8 cellular contexts compared by ENCODE assay signal in the genomic region with DNA sequence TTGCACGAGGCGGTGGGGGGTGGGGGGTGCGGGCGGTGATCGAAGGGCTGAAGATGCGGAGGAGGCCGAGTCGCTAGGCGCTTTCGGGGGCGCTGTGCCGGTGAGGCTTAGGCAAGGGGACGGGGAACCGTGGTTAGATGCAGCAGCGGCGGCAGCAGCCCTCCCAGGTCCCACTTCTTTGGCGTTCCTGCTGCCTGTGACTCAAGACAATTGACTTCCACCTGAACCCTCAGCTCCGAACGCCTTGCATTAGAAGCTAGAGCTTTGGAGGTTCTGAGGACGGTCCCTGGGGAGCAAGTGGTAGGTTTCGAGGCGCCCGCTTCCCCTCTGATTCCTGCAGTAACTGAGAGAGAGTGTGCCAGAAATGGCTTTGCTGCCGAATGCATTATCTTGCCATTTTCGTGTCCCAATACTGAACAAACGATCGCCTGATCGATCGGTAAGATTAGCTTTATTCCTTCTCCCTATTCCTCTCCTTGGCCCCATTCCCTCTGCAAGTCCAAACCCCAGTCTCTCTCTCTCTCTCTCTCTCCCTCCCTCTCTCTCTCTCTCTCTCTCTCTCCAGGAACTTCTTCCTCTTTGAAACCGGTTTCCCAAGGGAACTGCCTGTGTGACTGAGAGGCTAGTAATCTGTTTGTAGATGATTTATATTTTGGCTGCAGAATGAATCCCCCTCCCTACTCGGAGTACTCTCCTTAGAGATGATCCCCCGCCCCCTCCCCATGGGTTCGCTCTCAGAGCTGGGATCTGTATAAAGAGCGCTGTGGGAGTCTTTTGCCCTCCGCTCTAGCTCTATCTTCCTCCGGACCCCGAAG. TPM values are rescaled to one million over a fixed set of nuclear protein-coding genes. Genes with fewer than 3 reads are reported as not detected.
DNase-seq lines count a peak whose midpoint lies in the region; ATAC-seq and TF ChIP-seq lines count a peak whose summit lies in the region.

No MANE protein-coding gene starts in this region.

- H3K27me3 ChIP-seq in MM.1S (replicated peaks; ENCODE audit: insufficient read depth, low read length) (no peaks in the 10 kb centered on the region), iPS DF 6.9 (ENCODE audit: control insufficient read depth, insufficient read depth, low read length) (peaks cover 11% of the 10 kb centered on the region; the same call in 1 of the 2 replicates), skeletal muscle satellite cell (ENCODE audit: control insufficient read depth, insufficient read depth, low read length) (peaks cover 57% of the 10 kb centered on the region)
- no peaks in the 10 kb centered on the region for H3K27me3 ChIP-seq in CD8-positive, alpha-beta T cell (ENCODE audit: insufficient read depth, low read length)

- CTCF ChIA-PET in CD8-positive, alpha-beta T cell (lab: Charles Lee): no interaction called here

- H3K9me3 ChIP-seq in MM.1S (replicated peaks; ENCODE audit: insufficient read depth, low read length): no peaks in the 10 kb centered on the region
- no peaks in the 10 kb centered on the region for H3K9me3 ChIP-seq in iPS DF 6.9 (ENCODE audit: control insufficient read depth, insufficient read depth, low read length)
- no peaks in the 10 kb centered on the region for H3K9me3 ChIP-seq in skeletal muscle satellite cell (replicated peaks; ENCODE audit: low read length)
- H3K9me3 ChIP-seq in CD8-positive, alpha-beta T cell (ENCODE audit: low read length): no peaks in the 10 kb centered on the region

- no peaks in the 10 kb centered on the region for H4K20me1 ChIP-seq in MM.1S (ENCODE audit: insufficient read depth, low read length)

- no peak overlapping the region for H3K4me3 Mint-ChIP-seq in CD8-positive, alpha-beta T cell

- H3K4me3 ChIP-seq in MM.1S (ENCODE audit: low read length): peak overlapping the region; percentile 54
- H3K4me3 ChIP-seq in iPS DF 6.9 (ENCODE audit: low read length): peak overlapping the region; percentile 80; the same call in 1 of the 2 replicates
- peak overlapping the region; percentile 58 for H3K4me3 ChIP-seq in skeletal muscle satellite cell (ENCODE audit: low read length)
- H3K4me3 ChIP-seq in CD8-positive, alpha-beta T cell (ENCODE audit: low read depth, low read length): no peak overlapping the region

- POLR2A ChIA-PET in CD8-positive, alpha-beta T cell (lab: Charles Lee): no interaction called here

- no peak for TF ChIP-seq CTCF in MM.1S (IDR thresholded peaks at IDR 0.05; ENCODE audit: low read length)
- no peak for TF ChIP-seq CTCF in CD8-positive, alpha-beta T cell (IDR thresholded peaks at IDR 0.05)

- no peaks in the 10 kb centered on the region for H3K4me1 ChIP-seq in MM.1S (ENCODE audit: low read length)
- H3K4me1 ChIP-seq in iPS DF 6.9 (ENCODE audit: control insufficient read depth, insufficient read depth, low read length): no peaks in the 10 kb centered on the region; the same call in 1 of the 2 replicates
- H3K4me1 ChIP-seq in skeletal muscle satellite cell (ENCODE audit: control insufficient read depth, insufficient read depth, low read length): peaks cover 10% of the 10 kb centered on the region
- no peaks in the 10 kb centered on the region for H3K4me1 ChIP-seq in CD8-positive, alpha-beta T cell (ENCODE audit: insufficient read depth, low read length)

- H3K27ac ChIP-seq in MM.1S (ENCODE audit: low read length) (no peak overlapping the region), iPS DF 6.9 (ENCODE audit: low read length) (no peak overlapping the region)
- no peak overlapping the region for H3K27ac ChIP-seq in CD8-positive, alpha-beta T cell (ENCODE audit: low read depth, low read length)

- H3K27ac Mint-ChIP-seq in CD8-positive, alpha-beta T cell: no peak overlapping the region

- intact Hi-C loops in CD8-positive, alpha-beta T cell (cut with DNase I, micrococcal nuclease): no loop called here

- no CpG with 5 or more reads among the region's 37 CpGs for WGBS in iPS DF 6.9 (ENCODE audit: insufficient coverage, insufficient read length)

- peak; percentile 62 for ATAC-seq in GM18519 (IDR thresholded peaks at IDR 0.05; ENCODE audit: low FRiP score, unreplicated experiment)
- ATAC-seq in GM19397 (IDR thresholded peaks at IDR 0.05; ENCODE audit: unreplicated experiment): no peak
- no peak for ATAC-seq in CD8-positive, alpha-beta T cell

- peak overlapping the region; percentile 25 for H2AFZ ChIP-seq in MM.1S (ENCODE audit: low read length)

- no peaks in the 10 kb centered on the region for H3F3A ChIP-seq in MM.1S (ENCODE audit: insufficient read depth, low read length)

- H3K27me3 Mint-ChIP-seq in CD8-positive, alpha-beta T cell (ENCODE audit: low read depth): peaks cover 9% of the 10 kb centered on the region

- H3K9me3 Mint-ChIP-seq in CD8-positive, alpha-beta T cell: peaks cover 5% of the 10 kb centered on the region

- peaks cover 3% of the 10 kb centered on the region for H3K4me1 Mint-ChIP-seq in CD8-positive, alpha-beta T cell (ENCODE audit: low read depth)

- H3K4me2 ChIP-seq in MM.1S (ENCODE audit: low read depth, low read length) (peak overlapping the region; percentile 48), skeletal muscle satellite cell (ENCODE audit: low read length) (peak overlapping the region; percentile 93)

- no peak for DNase-seq in MM.1S
- DNase-seq in amniotic epithelial cell (ENCODE audit: low read depth): peak; percentile 52
- no peak for DNase-seq in iPS DF 6.9 (ENCODE audit: low read depth, low spot score)
- DNase-seq in CD8-positive, alpha-beta T cell: no peak
- no peak for DNase-seq in activated T-cell treated with anti-CD3 and anti-CD28 coated beads, Interleukin-2, amount 50 U/mL, for 1 hour

- no peaks in the 10 kb centered on the region for H3K79me2 ChIP-seq in MM.1S (ENCODE audit: low read length)

- H3K9ac ChIP-seq in MM.1S (ENCODE audit: low read length) (no peak overlapping the region), skeletal muscle satellite cell (ENCODE audit: low read depth, low read length) (no peak overlapping the region)

- H3K36me3 ChIP-seq in MM.1S (replicated peaks; ENCODE audit: insufficient read depth, low read length): no peaks in the 10 kb centered on the region
- H3K36me3 ChIP-seq in iPS DF 6.9 (ENCODE audit: control insufficient read depth, insufficient read depth, low read length): no peaks in the 10 kb centered on the region
- H3K36me3 ChIP-seq in skeletal muscle satellite cell (ENCODE audit: insufficient read depth, low read length): no peaks in the 10 kb centered on the region
- H3K36me3 ChIP-seq in CD8-positive, alpha-beta T cell (ENCODE audit: insufficient read depth, low read length): no peaks in the 10 kb centered on the region

- H3K36me3 Mint-ChIP-seq in CD8-positive, alpha-beta T cell: no peaks in the 10 kb centered on the region

- no peaks in the 10 kb centered on the region for H3K9me2 ChIP-seq in MM.1S (replicated peaks; ENCODE audit: insufficient read depth, low read length)

RNA-seq across cellular contexts. Expression of gene BRINP3, which starts 0.7 kb away (rescaled TPM):
- not detected in 2 replicates for total RNA-seq in skeletal muscle satellite cell (2012; rRNA removed)
- not detected for total RNA-seq in CD8-positive, alpha-beta T cell
